ENCODE assay signal across 1 cellular context in the genomic region with DNA sequence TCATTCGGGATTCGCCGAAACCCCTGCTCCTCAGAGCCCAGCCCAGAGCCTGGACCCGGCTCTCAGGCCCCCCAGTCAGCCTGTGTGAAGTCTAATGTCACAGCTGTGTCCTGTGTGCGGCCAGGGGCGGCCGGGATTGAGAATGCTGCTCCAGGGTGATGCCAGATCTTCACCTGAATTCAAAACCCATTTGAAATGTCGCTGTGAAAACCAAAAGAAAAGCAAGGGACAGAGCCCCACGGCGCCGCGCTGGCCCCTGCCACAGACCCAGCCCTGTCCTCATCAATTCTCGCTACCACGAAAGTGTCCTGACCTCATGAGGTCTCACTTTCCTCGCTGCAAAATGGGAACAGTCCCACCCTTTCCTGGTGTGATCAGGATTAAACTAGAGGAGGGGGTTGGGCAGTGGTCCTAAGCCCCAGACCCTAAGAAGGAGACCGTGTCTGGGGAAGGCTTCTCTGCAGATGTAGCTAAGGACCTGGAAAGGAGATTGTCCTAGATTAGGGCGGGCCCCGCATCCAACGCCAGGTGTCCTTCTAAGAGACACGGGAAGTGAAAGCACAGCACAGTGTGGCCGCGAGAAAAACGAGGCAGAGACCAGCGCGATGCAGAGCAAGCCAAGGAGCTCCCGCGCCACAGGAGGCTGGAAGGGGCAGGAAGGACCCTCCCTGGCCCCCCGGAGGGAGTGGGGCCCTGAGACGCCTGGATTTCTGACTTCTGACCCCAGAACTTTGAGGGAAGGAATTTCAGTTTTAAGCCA.
TF ChIP-seq lines count a peak whose summit lies in the region.

No MANE protein-coding gene starts in this region.

TF ChIP-seq in H1, 55 proteins besides CTCF, POLR2A, EP300 and RAD21:
- TF ChIP-seq CEBPB (IDR thresholded peaks at IDR 0.05; ENCODE audit: low read depth, low read length) (no peak), SIX5 (IDR thresholded peaks at IDR 0.05; ENCODE audit: low read depth, low read length) (no peak), SAP30 (IDR thresholded peaks at IDR 0.05; ENCODE audit: insufficient read depth, insufficient replicate concordance, low read length) (no peak), ASH2L (IDR thresholded peaks at IDR 0.05; ENCODE audit: low read length) (no peak), CREB1 (IDR thresholded peaks at IDR 0.05) (no peak), SUZ12 (IDR thresholded peaks at IDR 0.05; ENCODE audit: low read length) (no peak), EGR1 (IDR thresholded peaks at IDR 0.05; ENCODE audit: borderline replicate concordance, low read depth, low read length) (no peak), TBP (IDR thresholded peaks at IDR 0.05; ENCODE audit: low read depth, low read length) (no peak), SP2 (IDR thresholded peaks at IDR 0.05; ENCODE audit: low read length) (no peak), TAF1 (IDR thresholded peaks at IDR 0.05; ENCODE audit: low read depth, low read length) (no peak), KDM4A (IDR thresholded peaks at IDR 0.05; ENCODE audit: low read depth, low read length, severe bottlenecking) (no peak), POU5F1 (IDR thresholded peaks at IDR 0.05; ENCODE audit: low read depth, low read length) (no peak), BACH1 (IDR thresholded peaks at IDR 0.05; ENCODE audit: low read length) (no peak), JUND (IDR thresholded peaks at IDR 0.05; ENCODE audit: low read length) (no peak)
- TF ChIP-seq, protein P1, sequence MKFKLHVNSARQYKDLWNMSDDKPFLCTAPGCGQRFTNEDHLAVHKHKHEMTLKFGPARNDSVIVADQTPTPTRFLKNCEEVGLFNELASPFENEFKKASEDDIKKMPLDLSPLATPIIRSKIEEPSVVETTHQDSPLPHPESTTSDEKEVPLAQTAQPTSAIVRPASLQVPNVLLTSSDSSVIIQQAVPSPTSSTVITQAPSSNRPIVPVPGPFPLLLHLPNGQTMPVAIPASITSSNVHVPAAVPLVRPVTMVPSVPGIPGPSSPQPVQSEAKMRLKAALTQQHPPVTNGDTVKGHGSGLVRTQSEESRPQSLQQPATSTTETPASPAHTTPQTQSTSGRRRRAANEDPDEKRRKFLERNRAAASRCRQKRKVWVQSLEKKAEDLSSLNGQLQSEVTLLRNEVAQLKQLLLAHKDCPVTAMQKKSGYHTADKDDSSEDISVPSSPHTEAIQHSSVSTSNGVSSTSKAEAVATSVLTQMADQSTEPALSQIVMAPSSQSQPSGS (IDR thresholded peaks at IDR 0.05; ENCODE audit: low read length): no peak
